In the genomic region with DNA sequence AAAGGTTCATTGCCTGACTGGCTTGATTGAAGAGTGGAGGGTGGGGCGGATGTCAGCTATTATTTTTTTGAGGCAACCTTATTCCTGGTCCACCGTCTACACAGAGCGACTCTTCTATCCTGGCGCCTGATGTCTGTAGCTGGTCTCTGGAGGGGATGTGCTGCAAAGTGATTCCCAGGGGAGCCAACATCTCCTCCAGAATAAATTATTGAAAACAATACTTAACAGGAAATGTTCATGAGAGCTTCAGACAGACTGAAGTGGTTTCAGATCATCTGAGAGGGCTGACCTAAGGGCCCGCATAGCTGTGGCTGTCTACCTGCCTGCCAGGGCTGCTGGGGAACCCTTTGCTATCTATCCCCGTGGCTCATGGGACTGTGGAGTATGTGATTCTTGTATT, we compare ENCODE assay signal across 12 cellular contexts.
DNase-seq lines count a peak whose midpoint lies in the region; ATAC-seq and TF ChIP-seq lines count a peak whose summit lies in the region.
"Had no signal": no experiment of that assay in that cellular context is flagged by ENCODE, and none has a peak within 500 bp of the region (broad histone marks: within the 10 kb centered on the region; RNA-seq: fewer than 3 reads in every experiment).

No MANE protein-coding gene starts in this region.

- peaks cover 4% of the 10 kb centered on the region for H3K4me1 ChIP-seq in mucosa of descending colon (ENCODE audit: low read depth)
- H3K4me1 ChIP-seq in left lung = no peaks in the 10 kb centered on the region
- H3K4me1 ChIP-seq in HAP-1 = peaks cover 8% of the 10 kb centered on the region

- intact Hi-C loops in mucosa of descending colon (cut with DNase I, micrococcal nuclease) = no loop called here
- intact Hi-C loops in left lung (cut with DNase I) = no loop called here

- H3K4me3 ChIP-seq in mucosa of descending colon (no peak overlapping the region), left lung (no peak overlapping the region), HAP-1 (no peak overlapping the region)
- H3K4me3 ChIP-seq: cardiac muscle cell, lung had no signal

- DNase-seq in mucosa of descending colon (no peak), left lung (no peak), NCI-H2081 treated with DMSO at 0.1 percent for 48 hours (lab: John Stamatoyannopoulos, UW) (no peak), DMS53 (lab: John Stamatoyannopoulos, UW) (no peak), HAP-1 (ENCODE audit: low spot score in 2 of 2) (no peak)
- DNase-seq: right cardiac atrium, SW 1271 had no signal

- H3K36me3 ChIP-seq in mucosa of descending colon (ENCODE audit: low read depth) (no peaks in the 10 kb centered on the region), left lung (no peaks in the 10 kb centered on the region), HAP-1 (replicated peaks) (no peaks in the 10 kb centered on the region)
- H3K36me3 ChIP-seq: cardiac muscle cell had no signal

- no peaks in the 10 kb centered on the region for H3K27me3 ChIP-seq in left lung
- no peaks in the 10 kb centered on the region for H3K27me3 ChIP-seq in HAP-1 (ENCODE audit: low read depth)
- H3K27me3 ChIP-seq: cardiac muscle cell had no signal

- in situ Hi-C loops in HAP-1 (cut with MboI; ENCODE audit: low sequenced_read_pairs) = no loop called here

- no peak overlapping the region for H3K27ac ChIP-seq in left lung
- H3K27ac ChIP-seq: cardiac muscle cell had no signal

- ATAC-seq in GM19025 (IDR thresholded peaks at IDR 0.05; ENCODE audit: low read depth, unreplicated experiment) (peak; percentile 37), GM21825 (IDR thresholded peaks at IDR 0.05; ENCODE audit: unreplicated experiment) (peak; percentile 54), HG03457 (IDR thresholded peaks at IDR 0.05; ENCODE audit: unreplicated experiment) (peak; percentile 44), mucosa of descending colon (peak; percentile 22), left lung (no peak)
- ATAC-seq: right cardiac atrium had no signal

- no peak for TF ChIP-seq CTCF in mucosa of descending colon (IDR thresholded peaks at IDR 0.05)
- TF ChIP-seq CTCF in left lung (IDR thresholded peaks at IDR 0.05) = no peak

- H3K9me3 ChIP-seq in mucosa of descending colon (no peaks in the 10 kb centered on the region), left lung (no peaks in the 10 kb centered on the region), HAP-1 (no peaks in the 10 kb centered on the region)
